Comparison of ENCODE assay signal across 8 cellular contexts in genomic region chr7:74890158-74891123, GRCh38. TPM values are rescaled to one million over a fixed set of nuclear protein-coding genes. Genes with fewer than 3 reads are reported as not detected.
A peak's percentile ranks its signal among the peaks of the same experiment; 100 is the strongest.
DNase-seq lines count a peak whose midpoint lies in the region; ATAC-seq, FAIRE-seq and TF ChIP-seq lines count a peak whose summit lies in the region.
"Not testable (repeated sequence)": the region's sequence is repeated elsewhere in the genome, so short reads cannot be mapped to it uniquely, and the experiment has no call there.

No MANE protein-coding gene starts in this region.

- ATAC-seq in GM21717 (IDR thresholded peaks at IDR 0.05; ENCODE audit: unreplicated experiment), result peak; percentile 78

- TF ChIP-seq CTCF in PC-9 (conservative IDR thresholded peaks at IDR 0.05); endothelial cell of umbilical vein (IDR thresholded peaks at IDR 0.05; ENCODE audit: extremely low read depth in 1 of 2, insufficient read depth in 1 of 2, low read depth in 1 of 2, low read length in 2 of 2); mesothelial cell of epicardium (IDR thresholded peaks at IDR 0.05; ENCODE audit: unreplicated experiment): not testable (repeated sequence)

- H3K36me3 Mint-ChIP-seq in CD4-positive, alpha-beta memory T cell; mesothelial cell of epicardium: not testable (repeated sequence)

- not testable (repeated sequence) for H3K27me3 Mint-ChIP-seq in CD4-positive, alpha-beta memory T cell; mesothelial cell of epicardium (ENCODE audit: low read depth)

- POLR2A ChIA-PET in CD4-positive, alpha-beta memory T cell (lab: Charles Lee; ENCODE audit: partially characterized antibody); PC-9 (lab: Charles Lee; ENCODE audit: unreplicated experiment); endothelial cell of umbilical vein (lab: Charles Lee): not testable (repeated sequence)

- H2AFZ ChIP-seq in PC-9 (peak overlapping the region; percentile 80; the same call in 1 of the 2 replicates), endothelial cell of umbilical vein (ENCODE audit: low read depth, low read length) (peak overlapping the region; percentile 66)

- H3K9me3 ChIP-seq in CD4-positive, alpha-beta memory T cell (ENCODE audit: control insufficient read depth in 1 of 2, low read length in 2 of 2); KOPT-K1 (ENCODE audit: insufficient read depth, low read length, poor library complexity, severe bottlenecking); PC-9 (ENCODE audit: insufficient read depth, low read depth); endothelial cell of umbilical vein (replicated peaks; ENCODE audit: control insufficient read depth, insufficient read depth, low read length): not testable (repeated sequence)

- H3K9me1 ChIP-seq in endothelial cell of umbilical vein (replicated peaks; ENCODE audit: control insufficient read depth, extremely low read depth, insufficient read depth, low read length), result not testable (repeated sequence)

- H3K79me2 ChIP-seq in PC-9 (ENCODE audit: low read depth); endothelial cell of umbilical vein (ENCODE audit: control insufficient read depth, insufficient read depth, low read length): not testable (repeated sequence)

- H3K4me1 ChIP-seq in CD4-positive, alpha-beta memory T cell (ENCODE audit: insufficient read depth, low read length); PC-9 (replicated peaks; ENCODE audit: insufficient read depth); endothelial cell of umbilical vein (ENCODE audit: control insufficient read depth, extremely low read depth, insufficient read depth, low read length): not testable (repeated sequence)

- intact Hi-C loops in CD4-positive, alpha-beta memory T cell (cut with micrococcal nuclease); PC-9 (cut with micrococcal nuclease; ENCODE audit: unreplicated experiment); endothelial cell of umbilical vein (cut with micrococcal nuclease): not testable (repeated sequence)

- not testable (repeated sequence) for H3K4me1 Mint-ChIP-seq in CD4-positive, alpha-beta memory T cell; mesothelial cell of epicardium

- peak overlapping the region; percentile 75 to 89 (median 84) for H3K4me3 Mint-ChIP-seq in CD4-positive, alpha-beta memory T cell
- H3K4me3 Mint-ChIP-seq in mesothelial cell of epicardium, result peak overlapping the region; percentile 74

- not testable (repeated sequence) for H3K27me3 ChIP-seq in CD4-positive, alpha-beta memory T cell (ENCODE audit: insufficient read depth, low read length); PC-9 (ENCODE audit: insufficient read depth, low read depth); endothelial cell of umbilical vein (ENCODE audit: control insufficient read depth in 2 of 2, insufficient read depth in 2 of 2, low read length in 2 of 2)

- not testable (repeated sequence) for H3K9me2 ChIP-seq in PC-9 (ENCODE audit: insufficient read depth)

- BruUV-seq in PC-9 (replicated peaks; lab: Mats Ljungman, UMichigan) (TSS peak; percentile 73), endothelial cell of umbilical vein (replicated peaks; lab: Mats Ljungman, UMichigan) (TSS peak; percentile 81)

- H3K27ac Mint-ChIP-seq in CD4-positive, alpha-beta memory T cell, result peak overlapping the region; percentile 74 to 93 (median 83)
- peak overlapping the region; percentile 90 for H3K27ac Mint-ChIP-seq in mesothelial cell of epicardium

- not testable (repeated sequence) for H3K9me3 Mint-ChIP-seq in CD4-positive, alpha-beta memory T cell; mesothelial cell of epicardium

- H3K4me3 ChIP-seq in CD4-positive, alpha-beta memory T cell (ENCODE audit: low read length in 2 of 2), result peak overlapping the region in 1 of 2 donors; percentile 41
- peak overlapping the region; percentile 59; the same call in 1 of the 2 replicates for H3K4me3 ChIP-seq in PC-9
- peak overlapping the region in 2 of 3 experiments; percentile 43 to 62 for H3K4me3 ChIP-seq in endothelial cell of umbilical vein (replicated peaks in 1 of 3; ENCODE audit: insufficient read depth in 1 of 3, low read depth in 1 of 3, low read length in 3 of 3)

- H3K9ac ChIP-seq in endothelial cell of umbilical vein (replicated peaks; ENCODE audit: extremely low read depth, insufficient read depth, low read length), result not testable (repeated sequence)

- FAIRE-seq in endothelial cell of umbilical vein (lab: Jason Lieb, UNC), result not testable (repeated sequence)

- peak; percentile 73 to 87 (median 82) for DNase-seq in CD4-positive, alpha-beta memory T cell
- DNase-seq in PC-9 (peak; percentile 73 to 94), activated T-cell treated with anti-CD3 and anti-CD28 coated beads for 4 hours (peak; percentile 67), endothelial cell of umbilical vein (ENCODE audit: low read depth, low spot score) (peak; percentile 75), mesothelial cell of epicardium (ENCODE audit: low spot score in 2 of 2, unreplicated experiment in 2 of 2) (peak; percentile 70 to 85)
- peak; percentile 57 to 70 (median 66) for DNase-seq in stimulated activated CD4-positive, alpha-beta T cell treated with anti-CD3 and anti-CD28 coated beads, TNF-alpha, amount 100 ng/mL, for 4 hours (ENCODE audit: low read depth in 3 of 3)

- H3K27ac ChIP-seq in CD4-positive, alpha-beta memory T cell (ENCODE audit: low read depth, low read length), result peak overlapping the region; percentile 43
- H3K27ac ChIP-seq in KOPT-K1 (ENCODE audit: low read depth, low read length, poor library complexity, severe bottlenecking) (peak overlapping the region; percentile 71), PC-9 (peak overlapping the region; percentile 67), endothelial cell of umbilical vein (ENCODE audit: insufficient read depth, low read depth, low read length) (peak overlapping the region; percentile 53)

- CTCF ChIA-PET in CD4-positive, alpha-beta memory T cell (lab: Charles Lee; ENCODE audit: partially characterized antibody); PC-9 (lab: Charles Lee); endothelial cell of umbilical vein (lab: Charles Lee): not testable (repeated sequence)

- dilution Hi-C loops in endothelial cell of umbilical vein (cut with MboI; ENCODE audit: extremely low pct_ligation_motif_present, low sequenced_read_pairs), result not testable (repeated sequence)

- peak overlapping the region; percentile 62; the same call in 1 of the 2 replicates for H3K4me2 ChIP-seq in PC-9
- H3K4me2 ChIP-seq in endothelial cell of umbilical vein (ENCODE audit: insufficient read depth, low read length), result not testable (repeated sequence)

- not testable (repeated sequence) for H3F3A ChIP-seq in PC-9 (ENCODE audit: insufficient read depth, low read depth)

- not testable (repeated sequence) for H3K36me3 ChIP-seq in CD4-positive, alpha-beta memory T cell (ENCODE audit: insufficient read depth, low read length); KOPT-K1 (ENCODE audit: insufficient read depth, low read length); PC-9 (ENCODE audit: low read depth); endothelial cell of umbilical vein (ENCODE audit: control insufficient read depth in 2 of 2, extremely low read depth in 1 of 2, insufficient read depth in 2 of 2, low read length in 2 of 2)

- H4K20me1 ChIP-seq in PC-9 (ENCODE audit: insufficient read depth); endothelial cell of umbilical vein (replicated peaks; ENCODE audit: control insufficient read depth, extremely low read depth, insufficient read depth, low read length): not testable (repeated sequence)

- peak; percentile 63 for TF ChIP-seq POLR2A in endothelial cell of umbilical vein (IDR thresholded peaks at IDR 0.05; ENCODE audit: low read depth, low read length)

TF ChIP-seq in endothelial cell of umbilical vein, 7 proteins besides CTCF, POLR2A, EP300 and RAD21:
- peak; percentile 51 for TF ChIP-seq POLR2AphosphoS5 (IDR thresholded peaks at IDR 0.05; ENCODE audit: insufficient read depth, low read depth, low read length)

RNA-seq across cellular contexts. Expression of gene GTF2IRD2, which starts 39.0 kb away (rescaled TPM):
- total RNA-seq in CD4-positive, alpha-beta memory T cell, result 10 to 100 TPM; 34.0 to 35.9 TPM
- 10 to 100 TPM; 12.2 to 13.8 TPM for polyA plus RNA-seq in CD4-positive, alpha-beta memory T cell
- total RNA-seq in PC-9 (2021), result 15.6 and 18.3 TPM in 2 replicates
- total RNA-seq in endothelial cell of umbilical vein, result 9.8 and 10.0 TPM in 2 replicates
- 4.1 and 5.2 TPM in 2 replicates for polyA plus RNA-seq in endothelial cell of umbilical vein
- 6.8 and 6.9 TPM in 2 replicates for polyA plus RNA-seq in endothelial cell of umbilical vein (2011; cell fraction: cytosol; rRNA removed)
- 20.2 and 21.3 TPM in 2 replicates for polyA plus RNA-seq in endothelial cell of umbilical vein (2011; cell fraction: nucleus; rRNA removed)
- 8.6 and 8.8 TPM in 2 replicates for polyA plus RNA-seq in endothelial cell of umbilical vein (2012)
- polyA minus RNA-seq in endothelial cell of umbilical vein, result 6.7 and 10.0 TPM in 2 replicates
- 1.3 TPM for polyA minus RNA-seq in endothelial cell of umbilical vein (2011; cell fraction: cytosol; rRNA and poly(A)+ RNA removed)
- 8.2 and 8.7 TPM in 2 replicates for polyA minus RNA-seq in endothelial cell of umbilical vein (2011; cell fraction: nucleus; rRNA and poly(A)+ RNA removed)
- total RNA-seq in mesothelial cell of epicardium, result 36.4 to 41.5 TPM (median 38.4 TPM) in 3 replicates
